Comparison of ENCODE assay signal across 29 cellular contexts in genomic region chr19:50844296-50844935, GRCh38. TPM values are rescaled to one million over a fixed set of nuclear protein-coding genes. Genes with fewer than 3 reads are reported as not detected.
DNase-seq lines count a peak whose midpoint lies in the region; ATAC-seq and TF ChIP-seq lines count a peak whose summit lies in the region.
"Had no signal": no experiment of that assay in that cellular context is flagged by ENCODE, and none has a peak within 500 bp of the region (broad histone marks: within the 10 kb centered on the region; RNA-seq: fewer than 3 reads in every experiment).

No MANE protein-coding gene starts in this region.

- peak; percentile 25 to 40 for DNase-seq in SHP77 (lab: John Stamatoyannopoulos, UW)
- no peak for DNase-seq in SHP77 treated with DMSO at 0.1 percent for 48 hours (lab: John Stamatoyannopoulos, UW)
- peak; percentile 37 for DNase-seq in NCI-H1417 treated with DMSO at 0.1 percent for 48 hours (lab: John Stamatoyannopoulos, UW)
- DNase-seq in NCI-H748 (lab: John Stamatoyannopoulos, UW; ENCODE audit: unreplicated experiment), result peak; percentile 94
- DNase-seq in spleen, result peak; percentile 44
- no peak for DNase-seq in globus pallidus (ENCODE audit: low spot score)
- DNase-seq in Right ventricle myocardium superior, result no peak
- DNase-seq: activated CD8-positive, alpha-beta memory T cell treated with anti-CD3 and anti-CD28 coated beads for 24 hours; activated gamma-delta T cell treated with Interleukin-2 at 50 U/mL for 16 hours; activated T-cell treated with anti-CD3 and anti-CD28 coated beads, Interleukin-2, amount 50 U/mL, for 1 hour; brain microvascular endothelial cell; C1 segment of cervical spinal cord; effector CD8-positive, alpha-beta T cell; heart right ventricle; mammary epithelial cell; NCI-H226; NK-92 treated with Interleukin-12 subunit alpha and Interleukin-12 subunit beta, amount 100 ng/mL, for 24 hours; posterior cingulate gyrus; stimulated activated naive CD8-positive, alpha-beta T cell treated with anti-CD3 and anti-CD28 coated beads, Interleukin-15, amount 100 ng/mL, for 72 hours had no signal

- H3K36me3 ChIP-seq in spleen, result no peaks in the 10 kb centered on the region
- H3K36me3 ChIP-seq: brain microvascular endothelial cell, heart right ventricle, thyroid gland had no signal

- WGBS in spleen, 5 donors, result 58 to 69% (median 63%) methylated on average over 8 of the region's 8 CpGs

- H3K4me1 ChIP-seq in spleen, result no peaks in the 10 kb centered on the region
- H3K4me1 ChIP-seq: heart right ventricle had no signal

- TF ChIP-seq POLR2A in spleen (IDR thresholded peaks at IDR 0.05), result no peak

- peaks cover 3 to 36% (median 28%) of the 10 kb centered on the region in 8 donors for H3K9me3 ChIP-seq in spleen
- H3K9me3 ChIP-seq: thyroid gland had no signal

- H3K4me3 ChIP-seq in spleen, result no peak overlapping the region
- H3K4me3 ChIP-seq: heart right ventricle, SK-N-MC, thyroid gland had no signal

- no peak overlapping the region for H3K27ac ChIP-seq in spleen
- H3K27ac ChIP-seq: brain microvascular endothelial cell, heart right ventricle, KMS-11, SK-N-MC, thyroid gland had no signal

- intact Hi-C loops in spleen (cut with DNase I; ENCODE audit: low total_unique reads) (no loop called here), Right ventricle myocardium superior (cut with DNase I) (no loop called here)

- no peak for ATAC-seq in Right ventricle myocardium superior (ENCODE audit: poor library complexity)
- no peak for ATAC-seq in GM21723 (IDR thresholded peaks at IDR 0.05; ENCODE audit: unreplicated experiment)
- ATAC-seq: heart right ventricle; sciatic nerve; stimulated activated naive CD8-positive, alpha-beta T cell treated with anti-CD3 and anti-CD28 coated beads, Interleukin-15, amount 100 ng/mL, for 72 hours had no signal

- no peak for TF ChIP-seq CTCF in spleen (IDR thresholded peaks at IDR 0.05 in 8 of 11, conservative IDR thresholded peaks at IDR 0.05 in 3 of 11)

- peaks cover 0 to 33% (median 0%) of the 10 kb centered on the region in 7 donors for H3K27me3 ChIP-seq in spleen (replicated peaks in 1 of 7)
- H3K27me3 ChIP-seq: brain microvascular endothelial cell, thyroid gland had no signal

RNA-seq across cellular contexts. Expression of gene KLK3, which starts 10.3 kb away (rescaled TPM):
- total RNA-seq in spleen, result not detected
- polyA plus RNA-seq in spleen, result under 1 TPM in 1 of 3 donors, not detected in 2; 0.03 TPM
- total RNA-seq in Right ventricle myocardium superior, result not detected
- total RNA-seq: epithelial cell of proximal tubule, fibroblast of villous mesenchyme, H1, heart right ventricle, mammary epithelial cell, neural crest cell, sciatic nerve had no signal
- polyA plus RNA-seq: heart right ventricle, mammary epithelial cell had no signal

RNA-seq across cellular contexts. Expression of gene KLK15, which starts 11.0 kb away (rescaled TPM):
- total RNA-seq in spleen, result not detected
- under 1 TPM in 2 of 3 donors, not detected in 1; 0.07 to 0.13 TPM for polyA plus RNA-seq in spleen
- not detected for total RNA-seq in Right ventricle myocardium superior
- total RNA-seq: epithelial cell of proximal tubule, fibroblast of villous mesenchyme, H1, heart right ventricle, mammary epithelial cell, neural crest cell, sciatic nerve had no signal
- polyA plus RNA-seq: H1, heart right ventricle, mammary epithelial cell had no signal

RNA-seq across cellular contexts. Expression of gene KLK1, which starts 20.8 kb away (rescaled TPM):
- 10 to 100 TPM in 4 of 7 donors, 1 to 10 TPM in 3; 1.3 to 28.6 (median 10.7) TPM for total RNA-seq in spleen
- 10 to 100 TPM; 16.3 to 56.5 (median 54.5) TPM for polyA plus RNA-seq in spleen
- not detected for total RNA-seq in Right ventricle myocardium superior
- total RNA-seq: fibroblast of villous mesenchyme had no signal

RNA-seq across cellular contexts. Expression of gene KLK2, which starts 28.8 kb away (rescaled TPM):
- total RNA-seq in spleen, result 1 to 10 TPM in 1 of 7 donors, under 1 TPM in 1, not detected in 5; 0.37 to 1.2 TPM
- polyA plus RNA-seq in spleen, result under 1 TPM; 0.65 to 0.86 (median 0.65) TPM
- not detected for total RNA-seq in Right ventricle myocardium superior
- total RNA-seq: epithelial cell of proximal tubule, fibroblast of villous mesenchyme, H1, heart right ventricle, mammary epithelial cell, neural crest cell, sciatic nerve had no signal
- polyA plus RNA-seq: heart right ventricle, mammary epithelial cell had no signal

RNA-seq across cellular contexts. Expression of gene ACP4, which starts 54.2 kb away (rescaled TPM):
- total RNA-seq in spleen (not detected), Right ventricle myocardium superior (not detected)
- not detected for polyA plus RNA-seq in spleen
- total RNA-seq: epithelial cell of proximal tubule, fibroblast of villous mesenchyme, H1, heart right ventricle, mammary epithelial cell, neural crest cell, sciatic nerve, thyroid gland had no signal
- polyA plus RNA-seq: adipose tissue, H1, heart right ventricle, mammary epithelial cell had no signal

Comparison
In these comparisons a context has a peak if more than half of its experiments do, and no peak if none do; other contexts are left out.
1. DNase-seq: peak in SHP77 (2 of 2), NCI-H1417 treated with DMSO at 0.1 percent for 48 hours (single experiment), NCI-H748 (single experiment) and spleen (single experiment); none in SHP77 treated with DMSO at 0.1 percent for 48 hours (single experiment), globus pallidus (single experiment) and Right ventricle myocardium superior (single experiment).